ENCODE assay signal across 1 cellular context in the genomic region with DNA sequence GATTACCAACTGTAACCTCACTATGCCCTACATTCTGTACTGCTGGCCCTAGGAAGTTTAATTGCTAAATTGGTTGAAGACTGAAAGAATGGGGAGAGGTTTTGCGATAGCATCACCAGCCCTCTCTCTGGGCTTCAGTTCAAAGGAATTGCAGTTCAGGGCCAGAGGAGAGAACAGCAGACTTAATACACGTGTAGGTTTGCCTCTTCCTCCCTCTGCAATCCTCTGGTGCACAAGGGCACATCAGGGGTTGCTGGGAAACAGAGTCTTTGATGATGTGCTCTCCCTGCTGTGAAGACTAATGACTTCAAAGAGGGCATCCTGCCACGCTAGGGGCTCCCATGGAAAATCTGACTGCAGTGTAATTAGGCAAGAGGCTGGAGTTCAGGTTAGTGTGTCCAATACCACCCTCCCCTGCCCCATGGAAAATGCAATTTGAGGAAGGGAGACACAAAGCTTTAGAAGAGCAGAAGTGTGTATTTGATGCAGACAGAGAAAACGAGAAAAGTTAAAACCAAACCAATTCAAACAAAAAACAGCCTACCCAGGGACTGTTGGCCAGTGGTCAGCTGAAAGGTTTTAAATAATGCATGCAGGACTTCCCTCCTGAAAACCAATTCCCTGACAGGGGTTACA.
A peak's percentile ranks its signal among the peaks of the same experiment; 100 is the strongest.
TF ChIP-seq lines count a peak whose summit lies in the region.

No MANE protein-coding gene starts in this region.

TF ChIP-seq in SK-N-SH, 30 proteins besides CTCF, POLR2A, EP300 and RAD21 (continued from another document):
- TF ChIP-seq, protein P1, sequence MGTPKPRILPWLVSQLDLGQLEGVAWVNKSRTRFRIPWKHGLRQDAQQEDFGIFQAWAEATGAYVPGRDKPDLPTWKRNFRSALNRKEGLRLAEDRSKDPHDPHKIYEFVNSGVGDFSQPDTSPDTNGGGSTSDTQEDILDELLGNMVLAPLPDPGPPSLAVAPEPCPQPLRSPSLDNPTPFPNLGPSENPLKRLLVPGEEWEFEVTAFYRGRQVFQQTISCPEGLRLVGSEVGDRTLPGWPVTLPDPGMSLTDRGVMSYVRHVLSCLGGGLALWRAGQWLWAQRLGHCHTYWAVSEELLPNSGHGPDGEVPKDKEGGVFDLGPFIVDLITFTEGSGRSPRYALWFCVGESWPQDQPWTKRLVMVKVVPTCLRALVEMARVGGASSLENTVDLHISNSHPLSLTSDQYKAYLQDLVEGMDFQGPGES (IDR thresholded peaks at IDR 0.05; ENCODE audit: low read depth, low read length) = no peak
- TF ChIP-seq, protein P2, sequence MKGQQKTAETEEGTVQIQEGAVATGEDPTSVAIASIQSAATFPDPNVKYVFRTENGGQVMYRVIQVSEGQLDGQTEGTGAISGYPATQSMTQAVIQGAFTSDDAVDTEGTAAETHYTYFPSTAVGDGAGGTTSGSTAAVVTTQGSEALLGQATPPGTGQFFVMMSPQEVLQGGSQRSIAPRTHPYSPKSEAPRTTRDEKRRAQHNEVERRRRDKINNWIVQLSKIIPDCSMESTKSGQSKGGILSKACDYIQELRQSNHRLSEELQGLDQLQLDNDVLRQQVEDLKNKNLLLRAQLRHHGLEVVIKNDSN (IDR thresholded peaks at IDR 0.05; ENCODE audit: borderline replicate concordance, low read depth) = no peak
- TF ChIP-seq, protein P3, sequence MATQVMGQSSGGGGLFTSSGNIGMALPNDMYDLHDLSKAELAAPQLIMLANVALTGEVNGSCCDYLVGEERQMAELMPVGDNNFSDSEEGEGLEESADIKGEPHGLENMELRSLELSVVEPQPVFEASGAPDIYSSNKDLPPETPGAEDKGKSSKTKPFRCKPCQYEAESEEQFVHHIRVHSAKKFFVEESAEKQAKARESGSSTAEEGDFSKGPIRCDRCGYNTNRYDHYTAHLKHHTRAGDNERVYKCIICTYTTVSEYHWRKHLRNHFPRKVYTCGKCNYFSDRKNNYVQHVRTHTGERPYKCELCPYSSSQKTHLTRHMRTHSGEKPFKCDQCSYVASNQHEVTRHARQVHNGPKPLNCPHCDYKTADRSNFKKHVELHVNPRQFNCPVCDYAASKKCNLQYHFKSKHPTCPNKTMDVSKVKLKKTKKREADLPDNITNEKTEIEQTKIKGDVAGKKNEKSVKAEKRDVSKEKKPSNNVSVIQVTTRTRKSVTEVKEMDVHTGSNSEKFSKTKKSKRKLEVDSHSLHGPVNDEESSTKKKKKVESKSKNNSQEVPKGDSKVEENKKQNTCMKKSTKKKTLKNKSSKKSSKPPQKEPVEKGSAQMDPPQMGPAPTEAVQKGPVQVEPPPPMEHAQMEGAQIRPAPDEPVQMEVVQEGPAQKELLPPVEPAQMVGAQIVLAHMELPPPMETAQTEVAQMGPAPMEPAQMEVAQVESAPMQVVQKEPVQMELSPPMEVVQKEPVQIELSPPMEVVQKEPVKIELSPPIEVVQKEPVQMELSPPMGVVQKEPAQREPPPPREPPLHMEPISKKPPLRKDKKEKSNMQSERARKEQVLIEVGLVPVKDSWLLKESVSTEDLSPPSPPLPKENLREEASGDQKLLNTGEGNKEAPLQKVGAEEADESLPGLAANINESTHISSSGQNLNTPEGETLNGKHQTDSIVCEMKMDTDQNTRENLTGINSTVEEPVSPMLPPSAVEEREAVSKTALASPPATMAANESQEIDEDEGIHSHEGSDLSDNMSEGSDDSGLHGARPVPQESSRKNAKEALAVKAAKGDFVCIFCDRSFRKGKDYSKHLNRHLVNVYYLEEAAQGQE (IDR thresholded peaks at IDR 0.05; ENCODE audit: low read depth, low read length) = no peak
- TF ChIP-seq, protein P4, sequence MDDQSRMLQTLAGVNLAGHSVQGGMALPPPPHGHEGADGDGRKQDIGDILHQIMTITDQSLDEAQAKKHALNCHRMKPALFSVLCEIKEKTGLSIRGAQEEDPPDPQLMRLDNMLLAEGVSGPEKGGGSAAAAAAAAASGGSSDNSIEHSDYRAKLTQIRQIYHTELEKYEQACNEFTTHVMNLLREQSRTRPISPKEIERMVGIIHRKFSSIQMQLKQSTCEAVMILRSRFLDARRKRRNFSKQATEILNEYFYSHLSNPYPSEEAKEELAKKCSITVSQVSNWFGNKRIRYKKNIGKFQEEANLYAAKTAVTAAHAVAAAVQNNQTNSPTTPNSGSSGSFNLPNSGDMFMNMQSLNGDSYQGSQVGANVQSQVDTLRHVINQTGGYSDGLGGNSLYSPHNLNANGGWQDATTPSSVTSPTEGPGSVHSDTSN (IDR thresholded peaks at IDR 0.05) = no peak
- peak; percentile 98 for TF ChIP-seq RCOR1 (IDR thresholded peaks at IDR 0.05; ENCODE audit: low read length)
- TF ChIP-seq FOXJ3 (CRISPR knock-in tag; IDR thresholded peaks at IDR 0.05) = no peak
- no peak for TF ChIP-seq ELF1 (IDR thresholded peaks at IDR 0.05)
- TF ChIP-seq SMC3 (IDR thresholded peaks at IDR 0.05; ENCODE audit: low read depth, low read length) = no peak
- TF ChIP-seq NRF1 (IDR thresholded peaks at IDR 0.05; ENCODE audit: low read depth, low read length) = no peak
- no peak for TF ChIP-seq MEF2A (IDR thresholded peaks at IDR 0.05; ENCODE audit: borderline replicate concordance, low read depth)
- no peak for TF ChIP-seq EZH2phosphoT487 (IDR thresholded peaks at IDR 0.05; ENCODE audit: borderline replicate concordance, low read depth)
- TF ChIP-seq RFX5 (IDR thresholded peaks at IDR 0.05; ENCODE audit: low read length) = no peak
- TF ChIP-seq RXRA (IDR thresholded peaks at IDR 0.05; ENCODE audit: borderline replicate concordance, low read depth) = no peak
- TF ChIP-seq CHD2 (IDR thresholded peaks at IDR 0.05; ENCODE audit: low read length, partially characterized antibody) = peak; percentile 64
- TF ChIP-seq GABPA (IDR thresholded peaks at IDR 0.05; ENCODE audit: low read depth) = no peak
- no peak for TF ChIP-seq YY1 (IDR thresholded peaks at IDR 0.05; ENCODE audit: low read depth)
- TF ChIP-seq JUND (IDR thresholded peaks at IDR 0.05) = no peak
- no peak for TF ChIP-seq FOXM1 (IDR thresholded peaks at IDR 0.05; ENCODE audit: low read depth)
- TF ChIP-seq TCF12 (IDR thresholded peaks at IDR 0.05) = no peak
- TF ChIP-seq NFIC (IDR thresholded peaks at IDR 0.05; ENCODE audit: borderline replicate concordance) = no peak
- TF ChIP-seq, protein P5, sequence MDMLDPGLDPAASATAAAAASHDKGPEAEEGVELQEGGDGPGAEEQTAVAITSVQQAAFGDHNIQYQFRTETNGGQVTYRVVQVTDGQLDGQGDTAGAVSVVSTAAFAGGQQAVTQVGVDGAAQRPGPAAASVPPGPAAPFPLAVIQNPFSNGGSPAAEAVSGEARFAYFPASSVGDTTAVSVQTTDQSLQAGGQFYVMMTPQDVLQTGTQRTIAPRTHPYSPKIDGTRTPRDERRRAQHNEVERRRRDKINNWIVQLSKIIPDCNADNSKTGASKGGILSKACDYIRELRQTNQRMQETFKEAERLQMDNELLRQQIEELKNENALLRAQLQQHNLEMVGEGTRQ (IDR thresholded peaks at IDR 0.05; ENCODE audit: borderline replicate concordance, low read depth, low read length) = no peak
- peak; percentile 77 for TF ChIP-seq GATA2 (CRISPR knock-in tag; IDR thresholded peaks at IDR 0.05)
- TF ChIP-seq, protein P6, sequence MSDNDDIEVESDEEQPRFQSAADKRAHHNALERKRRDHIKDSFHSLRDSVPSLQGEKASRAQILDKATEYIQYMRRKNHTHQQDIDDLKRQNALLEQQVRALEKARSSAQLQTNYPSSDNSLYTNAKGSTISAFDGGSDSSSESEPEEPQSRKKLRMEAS (IDR thresholded peaks at IDR 0.05; ENCODE audit: low read depth) = no peak
